In the genomic region with DNA sequence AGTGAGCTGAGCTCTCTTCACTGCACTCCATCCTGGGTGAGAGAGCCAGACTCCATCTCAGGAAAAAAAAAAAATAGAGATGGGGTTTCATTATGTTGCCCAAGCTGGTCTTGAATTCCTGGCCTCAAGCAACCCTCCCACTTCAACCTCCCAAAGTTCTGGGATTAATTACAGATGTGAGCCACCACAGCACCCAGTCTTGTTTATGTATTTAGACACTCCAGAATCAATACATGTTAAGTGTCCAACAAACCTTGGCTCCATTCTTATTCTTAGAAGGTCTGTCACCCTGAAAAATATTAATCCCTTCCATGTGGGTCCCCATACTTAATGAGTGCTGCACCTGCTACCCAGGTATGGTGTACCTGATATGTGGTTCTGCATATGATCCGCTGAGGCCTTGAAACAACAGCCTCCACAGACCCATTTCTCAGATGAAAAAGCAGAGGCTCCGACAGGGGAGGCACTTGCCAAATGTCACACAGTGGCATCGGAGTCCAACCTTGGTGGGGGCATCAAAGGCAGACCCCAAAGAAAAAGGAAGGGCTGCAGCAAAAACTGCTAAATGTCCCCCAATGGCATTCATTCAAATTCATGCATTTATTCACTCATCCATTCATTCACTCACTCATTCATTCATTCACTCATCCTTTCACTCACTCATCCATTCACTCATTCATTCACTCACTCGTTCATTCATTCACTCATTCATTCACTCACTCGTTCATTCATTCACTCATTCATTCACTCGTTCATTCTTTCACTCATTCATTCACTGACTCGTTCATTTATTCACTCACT, we compare ENCODE assay signal across 9 cellular contexts. TPM values are rescaled to one million over a fixed set of nuclear protein-coding genes. Genes with fewer than 3 reads are reported as not detected.
DNase-seq lines count a peak whose midpoint lies in the region; ATAC-seq and TF ChIP-seq lines count a peak whose summit lies in the region.
"Had no signal": no experiment of that assay in that cellular context is flagged by ENCODE, and none has a peak within 500 bp of the region (broad histone marks: within the 10 kb centered on the region; RNA-seq: fewer than 3 reads in every experiment).

No MANE protein-coding gene starts in this region.

- H3K4me1 ChIP-seq in osteoblast (ENCODE audit: insufficient read depth, low read length) (peaks cover 11% of the 10 kb centered on the region), Peyer's patch (peaks cover 0 to 11% (median 2%) of the 10 kb centered on the region in 4 donors)

- no peaks in the 10 kb centered on the region for H4K20me1 ChIP-seq in osteoblast (ENCODE audit: insufficient read depth, low read length)

- no peak for TF ChIP-seq POLR2A in Peyer's patch (IDR thresholded peaks at IDR 0.05)

- no peaks in the 10 kb centered on the region for H3K9me3 ChIP-seq in osteoblast (ENCODE audit: low read depth, low read length)
- no peaks in the 10 kb centered on the region for H3K9me3 ChIP-seq in Peyer's patch
- H3K9me3 ChIP-seq: gastroesophageal sphincter had no signal

- H3K4me1 Mint-ChIP-seq in dendritic cell treated with granulocyte-macrophage colony-stimulating factor and Interleukin-4, amounts not matched to agents 40 ng/mL and 50 ng/mL, for 4 days (ENCODE audit: low read depth) = peaks cover 70% of the 10 kb centered on the region

- H3K27me3 Mint-ChIP-seq in dendritic cell treated with granulocyte-macrophage colony-stimulating factor and Interleukin-4, amounts not matched to agents 40 ng/mL and 50 ng/mL, for 4 days = no peaks in the 10 kb centered on the region

- no peaks in the 10 kb centered on the region for H3K9me3 Mint-ChIP-seq in dendritic cell treated with granulocyte-macrophage colony-stimulating factor and Interleukin-4, amounts not matched to agents 40 ng/mL and 50 ng/mL, for 4 days

- peaks cover 50% of the 10 kb centered on the region for H3K36me3 Mint-ChIP-seq in dendritic cell treated with granulocyte-macrophage colony-stimulating factor and Interleukin-4, amounts not matched to agents 40 ng/mL and 50 ng/mL, for 4 days (ENCODE audit: low read depth)

- intact Hi-C loops in dendritic cell treated with granulocyte-macrophage colony-stimulating factor and Interleukin-4, amounts not matched to agents 40 ng/mL and 50 ng/mL, for 4 days (cut with micrococcal nuclease) = no loop called here

- H3K27ac Mint-ChIP-seq in dendritic cell treated with granulocyte-macrophage colony-stimulating factor and Interleukin-4, amounts not matched to agents 40 ng/mL and 50 ng/mL, for 4 days = peak overlapping the region; percentile 80

- peak overlapping the region; percentile 49 for H3K4me2 ChIP-seq in osteoblast (ENCODE audit: insufficient read depth, low read length)

- peak overlapping the region; percentile 76 for H3K4me3 Mint-ChIP-seq in dendritic cell treated with granulocyte-macrophage colony-stimulating factor and Interleukin-4, amounts not matched to agents 40 ng/mL and 50 ng/mL, for 4 days

- no peaks in the 10 kb centered on the region for H3K27me3 ChIP-seq in osteoblast (ENCODE audit: insufficient read depth, low read length)
- H3K27me3 ChIP-seq in Peyer's patch = no peaks in the 10 kb centered on the region
- H3K27me3 ChIP-seq: gastroesophageal sphincter had no signal

- peaks cover 7% of the 10 kb centered on the region for H3K79me2 ChIP-seq in osteoblast (ENCODE audit: insufficient read depth, low read length)

- no peak overlapping the region for H2AFZ ChIP-seq in osteoblast (ENCODE audit: low read length)

- H3K27ac ChIP-seq in osteoblast (ENCODE audit: low read depth, low read length) (no peak overlapping the region), Peyer's patch (no peak overlapping the region)

- H3K36me3 ChIP-seq in osteoblast (ENCODE audit: insufficient read depth, low read length) (peaks cover 10% of the 10 kb centered on the region), Peyer's patch (peaks cover 0 to 28% (median 0%) of the 10 kb centered on the region in 3 donors)

- TF ChIP-seq CTCF in osteoblast (IDR thresholded peaks at IDR 0.05; ENCODE audit: extremely low read depth, low read depth, low read length) (no peak), Peyer's patch (IDR thresholded peaks at IDR 0.05) (no peak)

- H3K4me3 ChIP-seq in Jurkat, Clone E6-1 (ENCODE audit: low read length) = peak overlapping the region; percentile 48
- H3K4me3 ChIP-seq in osteoblast (ENCODE audit: insufficient read depth, low read length) (no peak overlapping the region), Peyer's patch (peak overlapping the region in 1 of 4 donors; percentile 21)

- DNase-seq in DMS53 (lab: John Stamatoyannopoulos, UW) (peak; percentile 33), DMS53 treated with DMSO at 0.1 percent for 48 hours (lab: John Stamatoyannopoulos, UW; ENCODE audit: unreplicated experiment) (no peak), osteoblast (ENCODE audit: insufficient read length, low spot score, missing footprints) (peak; percentile 69), NCI-H446 treated with DMSO at 0.1 percent for 48 hours (lab: John Stamatoyannopoulos, UW) (no peak), Peyer's patch (no peak)
- DNase-seq in Jurkat, Clone E6-1 (ENCODE audit: low read depth, low spot score) = no peak

- ATAC-seq in HG03460 (IDR thresholded peaks at IDR 0.05; ENCODE audit: unreplicated experiment) = no peak

RNA-seq across cellular contexts. Expression of gene TICAM1, which starts 16.7 kb away (rescaled TPM):
- 10.2 TPM for polyA plus RNA-seq in Jurkat, Clone E6-1 (2012; ENCODE audit: insufficient read depth, insufficient read length)
- total RNA-seq in osteoblast (2.7 and 3.3 TPM in 2 replicates), Peyer's patch (10 to 100 TPM; 14.0 to 45.8 (median 28.8) TPM)

RNA-seq across cellular contexts. Expression of gene FEM1A, which starts 23.3 kb away (rescaled TPM):
- polyA plus RNA-seq in Jurkat, Clone E6-1 (2012; ENCODE audit: insufficient read depth, insufficient read length) = 0.86 TPM
- total RNA-seq in osteoblast (10.3 and 12.7 TPM in 2 replicates), Peyer's patch (10 to 100 TPM; 12.8 to 14.9 (median 14.0) TPM)

RNA-seq across cellular contexts. Expression of gene PLIN3, which starts 52.6 kb away (rescaled TPM):
- polyA plus RNA-seq in Jurkat, Clone E6-1 (2012; ENCODE audit: insufficient read depth, insufficient read length) = 29.5 TPM
- total RNA-seq in osteoblast = 224 and 260 TPM in 2 replicates
- total RNA-seq in Peyer's patch = 100 to 1,000 TPM in 3 of 4 donors, 10 to 100 TPM in 1; 22.3 to 150 (median 108) TPM

Comparison
In these comparisons a context has a peak if more than half of its experiments do, and no peak if none do; other contexts are left out.
1. DNase-seq: peak in DMS53 (single experiment) and osteoblast (single experiment); none in DMS53 treated with DMSO at 0.1 percent for 48 hours (single experiment), Jurkat, Clone E6-1 (single experiment), NCI-H446 treated with DMSO at 0.1 percent for 48 hours (single experiment) and Peyer's patch (0 of 3).